1 cellular context compared by ENCODE assay signal in genomic region chr1:231841616-231842344, GRCh38.
TF ChIP-seq lines count a peak whose summit lies in the region.

No MANE protein-coding gene starts in this region.

TF ChIP-seq in HepG2, 621 proteins besides CTCF, POLR2A, EP300 and RAD21 (continued from another document and continues in another):
- no peak for TF ChIP-seq SNRNP70 (IDR thresholded peaks at IDR 0.05; ENCODE audit: low read depth, low read length)
- TF ChIP-seq YEATS4 (CRISPR knock-in tag; IDR thresholded peaks at IDR 0.05; ENCODE audit: borderline replicate concordance), result no peak
- no peak for TF ChIP-seq KDM5A (IDR thresholded peaks at IDR 0.05; ENCODE audit: borderline replicate concordance, low read length)
- no peak for TF ChIP-seq SRSF1 (optimal IDR thresholded peaks at IDR 0.05; ENCODE audit: low read depth, low read length)
- no peak for TF ChIP-seq PTBP1 (IDR thresholded peaks at IDR 0.05; ENCODE audit: low read depth, low read length, poor library complexity, severe bottlenecking)
- no peak for TF ChIP-seq MXD4 (CRISPR knock-in tag; IDR thresholded peaks at IDR 0.05)
- TF ChIP-seq, protein P1, sequence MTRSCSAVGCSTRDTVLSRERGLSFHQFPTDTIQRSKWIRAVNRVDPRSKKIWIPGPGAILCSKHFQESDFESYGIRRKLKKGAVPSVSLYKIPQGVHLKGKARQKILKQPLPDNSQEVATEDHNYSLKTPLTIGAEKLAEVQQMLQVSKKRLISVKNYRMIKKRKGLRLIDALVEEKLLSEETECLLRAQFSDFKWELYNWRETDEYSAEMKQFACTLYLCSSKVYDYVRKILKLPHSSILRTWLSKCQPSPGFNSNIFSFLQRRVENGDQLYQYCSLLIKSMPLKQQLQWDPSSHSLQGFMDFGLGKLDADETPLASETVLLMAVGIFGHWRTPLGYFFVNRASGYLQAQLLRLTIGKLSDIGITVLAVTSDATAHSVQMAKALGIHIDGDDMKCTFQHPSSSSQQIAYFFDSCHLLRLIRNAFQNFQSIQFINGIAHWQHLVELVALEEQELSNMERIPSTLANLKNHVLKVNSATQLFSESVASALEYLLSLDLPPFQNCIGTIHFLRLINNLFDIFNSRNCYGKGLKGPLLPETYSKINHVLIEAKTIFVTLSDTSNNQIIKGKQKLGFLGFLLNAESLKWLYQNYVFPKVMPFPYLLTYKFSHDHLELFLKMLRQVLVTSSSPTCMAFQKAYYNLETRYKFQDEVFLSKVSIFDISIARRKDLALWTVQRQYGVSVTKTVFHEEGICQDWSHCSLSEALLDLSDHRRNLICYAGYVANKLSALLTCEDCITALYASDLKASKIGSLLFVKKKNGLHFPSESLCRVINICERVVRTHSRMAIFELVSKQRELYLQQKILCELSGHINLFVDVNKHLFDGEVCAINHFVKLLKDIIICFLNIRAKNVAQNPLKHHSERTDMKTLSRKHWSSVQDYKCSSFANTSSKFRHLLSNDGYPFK (CRISPR knock-in tag; IDR thresholded peaks at IDR 0.05; ENCODE audit: borderline replicate concordance), result no peak
- TF ChIP-seq PHF20 (CRISPR knock-in tag; IDR thresholded peaks at IDR 0.05), result no peak
- TF ChIP-seq RAD51 (IDR thresholded peaks at IDR 0.05; ENCODE audit: borderline replicate concordance), result no peak
- no peak for TF ChIP-seq STAT6 (CRISPR knock-in tag; IDR thresholded peaks at IDR 0.05; ENCODE audit: borderline replicate concordance)
- TF ChIP-seq U2AF2 (IDR thresholded peaks at IDR 0.05; ENCODE audit: low read depth, low read length), result no peak
- no peak for TF ChIP-seq ZNF326 (CRISPR knock-in tag; IDR thresholded peaks at IDR 0.05; ENCODE audit: borderline replicate concordance)
- no peak for TF ChIP-seq TEAD2 (CRISPR knock-in tag; IDR thresholded peaks at IDR 0.05)
- no peak for TF ChIP-seq ZNF546 (CRISPR knock-in tag; conservative IDR thresholded peaks at IDR 0.05)
- TF ChIP-seq, protein P2, sequence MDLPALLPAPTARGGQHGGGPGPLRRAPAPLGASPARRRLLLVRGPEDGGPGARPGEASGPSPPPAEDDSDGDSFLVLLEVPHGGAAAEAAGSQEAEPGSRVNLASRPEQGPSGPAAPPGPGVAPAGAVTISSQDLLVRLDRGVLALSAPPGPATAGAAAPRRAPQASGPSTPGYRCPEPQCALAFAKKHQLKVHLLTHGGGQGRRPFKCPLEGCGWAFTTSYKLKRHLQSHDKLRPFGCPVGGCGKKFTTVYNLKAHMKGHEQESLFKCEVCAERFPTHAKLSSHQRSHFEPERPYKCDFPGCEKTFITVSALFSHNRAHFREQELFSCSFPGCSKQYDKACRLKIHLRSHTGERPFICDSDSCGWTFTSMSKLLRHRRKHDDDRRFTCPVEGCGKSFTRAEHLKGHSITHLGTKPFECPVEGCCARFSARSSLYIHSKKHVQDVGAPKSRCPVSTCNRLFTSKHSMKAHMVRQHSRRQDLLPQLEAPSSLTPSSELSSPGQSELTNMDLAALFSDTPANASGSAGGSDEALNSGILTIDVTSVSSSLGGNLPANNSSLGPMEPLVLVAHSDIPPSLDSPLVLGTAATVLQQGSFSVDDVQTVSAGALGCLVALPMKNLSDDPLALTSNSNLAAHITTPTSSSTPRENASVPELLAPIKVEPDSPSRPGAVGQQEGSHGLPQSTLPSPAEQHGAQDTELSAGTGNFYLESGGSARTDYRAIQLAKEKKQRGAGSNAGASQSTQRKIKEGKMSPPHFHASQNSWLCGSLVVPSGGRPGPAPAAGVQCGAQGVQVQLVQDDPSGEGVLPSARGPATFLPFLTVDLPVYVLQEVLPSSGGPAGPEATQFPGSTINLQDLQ (CRISPR knock-in tag; IDR thresholded peaks at IDR 0.05), result no peak
- no peak for TF ChIP-seq ZFP82 (CRISPR knock-in tag; IDR thresholded peaks at IDR 0.05; ENCODE audit: borderline replicate concordance)
- no peak for TF ChIP-seq PLRG1 (conservative IDR thresholded peaks at IDR 0.05)
- no peak for TF ChIP-seq SNAPC2 (CRISPR knock-in tag; IDR thresholded peaks at IDR 0.05)
- no peak for TF ChIP-seq JDP2 (CRISPR knock-in tag; IDR thresholded peaks at IDR 0.05; ENCODE audit: borderline replicate concordance)
- TF ChIP-seq MTA1 (CRISPR knock-in tag; IDR thresholded peaks at IDR 0.05; ENCODE audit: borderline replicate concordance), result no peak
- no peak for TF ChIP-seq PAWR (CRISPR knock-in tag; IDR thresholded peaks at IDR 0.05; ENCODE audit: borderline replicate concordance)
- no peak for TF ChIP-seq ARNT (IDR thresholded peaks at IDR 0.05)
- TF ChIP-seq ZNF18 (CRISPR knock-in tag; IDR thresholded peaks at IDR 0.05; ENCODE audit: insufficient replicate concordance), result peak; percentile 43
- TF ChIP-seq, protein P3, sequence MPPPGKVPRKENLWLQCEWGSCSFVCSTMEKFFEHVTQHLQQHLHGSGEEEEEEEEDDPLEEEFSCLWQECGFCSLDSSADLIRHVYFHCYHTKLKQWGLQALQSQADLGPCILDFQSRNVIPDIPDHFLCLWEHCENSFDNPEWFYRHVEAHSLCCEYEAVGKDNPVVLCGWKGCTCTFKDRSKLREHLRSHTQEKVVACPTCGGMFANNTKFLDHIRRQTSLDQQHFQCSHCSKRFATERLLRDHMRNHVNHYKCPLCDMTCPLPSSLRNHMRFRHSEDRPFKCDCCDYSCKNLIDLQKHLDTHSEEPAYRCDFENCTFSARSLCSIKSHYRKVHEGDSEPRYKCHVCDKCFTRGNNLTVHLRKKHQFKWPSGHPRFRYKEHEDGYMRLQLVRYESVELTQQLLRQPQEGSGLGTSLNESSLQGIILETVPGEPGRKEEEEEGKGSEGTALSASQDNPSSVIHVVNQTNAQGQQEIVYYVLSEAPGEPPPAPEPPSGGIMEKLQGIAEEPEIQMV (CRISPR knock-in tag; IDR thresholded peaks at IDR 0.05; ENCODE audit: low read depth), result no peak
- no peak for TF ChIP-seq ZNF557 (CRISPR knock-in tag; IDR thresholded peaks at IDR 0.05)
- no peak for TF ChIP-seq HCFC1 (IDR thresholded peaks at IDR 0.05; ENCODE audit: low read depth, low read length)
- TF ChIP-seq ZNF552 (CRISPR knock-in tag; IDR thresholded peaks at IDR 0.05; ENCODE audit: borderline replicate concordance), result no peak
- TF ChIP-seq ZMAT3 (CRISPR knock-in tag; conservative IDR thresholded peaks at IDR 0.05), result no peak
- TF ChIP-seq SP5 (CRISPR knock-in tag; IDR thresholded peaks at IDR 0.05; ENCODE audit: borderline replicate concordance, low read depth), result peak; percentile 39; the same call in 1 of the 2 replicates
- 0 out of 2 replicates have a peak, but pooled peaks have one; percentile 36 for TF ChIP-seq ZNF331 (CRISPR knock-in tag; IDR thresholded peaks at IDR 0.05)
- TF ChIP-seq KLF16 (CRISPR knock-in tag; IDR thresholded peaks at IDR 0.05), result no peak
- TF ChIP-seq NFIB (CRISPR knock-in tag; IDR thresholded peaks at IDR 0.05; ENCODE audit: borderline replicate concordance), result no peak
- TF ChIP-seq MBD4 (IDR thresholded peaks at IDR 0.05; ENCODE audit: borderline replicate concordance, low read length), result no peak
- TF ChIP-seq ZMYM3 (CRISPR knock-in tag; IDR thresholded peaks at IDR 0.05), result peak; percentile 46; the same call in 1 of the 2 replicates
- TF ChIP-seq FLYWCH1 (CRISPR knock-in tag; IDR thresholded peaks at IDR 0.05), result no peak
- no peak for TF ChIP-seq SRY (CRISPR knock-in tag; IDR thresholded peaks at IDR 0.05)
- no peak for TF ChIP-seq USF2 (IDR thresholded peaks at IDR 0.05; ENCODE audit: low read depth, low read length)
- no peak for TF ChIP-seq USF2 (CRISPR knock-in tag; IDR thresholded peaks at IDR 0.05; ENCODE audit: borderline replicate concordance)
- no peak for TF ChIP-seq ZNF7 (CRISPR knock-in tag; IDR thresholded peaks at IDR 0.05)
- no peak for TF ChIP-seq MZF1 (CRISPR knock-in tag; IDR thresholded peaks at IDR 0.05; ENCODE audit: borderline replicate concordance)
- TF ChIP-seq RFXAP (CRISPR knock-in tag; IDR thresholded peaks at IDR 0.05; ENCODE audit: borderline replicate concordance), result no peak
- peak; percentile 70 for TF ChIP-seq SALL1 (CRISPR knock-in tag; IDR thresholded peaks at IDR 0.05)
- no peak for TF ChIP-seq ZNF317 (CRISPR knock-in tag; IDR thresholded peaks at IDR 0.05)
- no peak for TF ChIP-seq ZNF850 (CRISPR knock-in tag; conservative IDR thresholded peaks at IDR 0.05)
- TF ChIP-seq ADNP (CRISPR knock-in tag; IDR thresholded peaks at IDR 0.05), result no peak
- peak; percentile 20; the same call in 1 of the 2 replicates for TF ChIP-seq CREB1 (IDR thresholded peaks at IDR 0.05)
- TF ChIP-seq CREB1 (CRISPR knock-in tag; IDR thresholded peaks at IDR 0.05), result peak; percentile 48; the same call in 1 of the 2 replicates
- no peak for TF ChIP-seq MAFK (conservative IDR thresholded peaks at IDR 0.05 in 1 of 2, IDR thresholded peaks at IDR 0.05 in 1 of 2; ENCODE audit: low read length in 2 of 2)
- no peak for TF ChIP-seq ZNF142 (CRISPR knock-in tag; IDR thresholded peaks at IDR 0.05)
- TF ChIP-seq ZNF143 (CRISPR knock-in tag; IDR thresholded peaks at IDR 0.05), result no peak
- TF ChIP-seq ARNT2 (CRISPR knock-in tag; IDR thresholded peaks at IDR 0.05; ENCODE audit: low read depth), result no peak
